Comparison of ENCODE assay signal across 1 cellular context in genomic region chr6:28958561-28959243, GRCh38.
A peak's percentile ranks its signal among the peaks of the same experiment; 100 is the strongest.
TF ChIP-seq lines count a peak whose summit lies in the region.

No MANE protein-coding gene starts in this region.

TF ChIP-seq in HepG2, 621 proteins besides CTCF, POLR2A, EP300 and RAD21:
- peak; percentile 32; the same call in 1 of the 2 replicates for TF ChIP-seq ZC3H4 (CRISPR knock-in tag; IDR thresholded peaks at IDR 0.05; ENCODE audit: borderline replicate concordance)
- peak; percentile 16; the same call in 1 of the 2 replicates for TF ChIP-seq ARID4A (CRISPR knock-in tag; IDR thresholded peaks at IDR 0.05; ENCODE audit: borderline replicate concordance)
- peak; percentile 40; the same call in 1 of the 2 replicates for TF ChIP-seq POGZ (CRISPR knock-in tag; IDR thresholded peaks at IDR 0.05)
- 0 out of 2 replicates have a peak, but pooled peaks have one; percentile 25 for TF ChIP-seq MED1 (CRISPR knock-in tag; IDR thresholded peaks at IDR 0.05)
- peak; percentile 79 for TF ChIP-seq NFYC (CRISPR knock-in tag; IDR thresholded peaks at IDR 0.05)
- TF ChIP-seq POLR2G (IDR thresholded peaks at IDR 0.05; ENCODE audit: low read depth, low read length), result peak; percentile 60; the same call in 1 of the 2 replicates
- 0 out of 2 replicates have a peak, but pooled peaks have one; percentile 24 for TF ChIP-seq HOMEZ (CRISPR knock-in tag; IDR thresholded peaks at IDR 0.05; ENCODE audit: low read depth)
- TF ChIP-seq RBFOX2 (IDR thresholded peaks at IDR 0.05; ENCODE audit: low read depth, low read length), result peak; percentile 28; the same call in 1 of the 2 replicates
- TF ChIP-seq NFYB (CRISPR knock-in tag; IDR thresholded peaks at IDR 0.05), result peak; percentile 77; the same call in 1 of the 2 replicates
- TF ChIP-seq POLR2AphosphoS5 (IDR thresholded peaks at IDR 0.05; ENCODE audit: low read depth, low read length), result peak; percentile 77
- peak; percentile 33; the same call in 1 of the 2 replicates for TF ChIP-seq ZBTB33 (CRISPR knock-in tag; IDR thresholded peaks at IDR 0.05)
- 0 out of 2 replicates have a peak, but pooled peaks have one; percentile 25 for TF ChIP-seq ZMYM2 (CRISPR knock-in tag; IDR thresholded peaks at IDR 0.05)
TF ChIP-seq in HepG2: peak in this region for 12; not testable (repeated sequence) for 609.
